In genomic region chr2:120766758-120767351, GRCh38 we compare ENCODE assay signal across 9 cellular contexts. TPM values are rescaled to one million over a fixed set of nuclear protein-coding genes. Genes with fewer than 3 reads are reported as not detected.
DNase-seq lines count a peak whose midpoint lies in the region; FAIRE-seq and TF ChIP-seq lines count a peak whose summit lies in the region.
"Had no signal": no experiment of that assay in that cellular context is flagged by ENCODE, and none has a peak within 500 bp of the region (broad histone marks: within the 10 kb centered on the region; RNA-seq: fewer than 3 reads in every experiment).

No MANE protein-coding gene starts in this region.

- TF ChIP-seq CTCF in Peyer's patch (IDR thresholded peaks at IDR 0.05) (no peak), esophagus muscularis mucosa (IDR thresholded peaks at IDR 0.05) (no peak), mesothelial cell of epicardium (IDR thresholded peaks at IDR 0.05; ENCODE audit: unreplicated experiment) (no peak), transverse colon (IDR thresholded peaks at IDR 0.05) (no peak), D721Med (IDR thresholded peaks at IDR 0.05; ENCODE audit: insufficient read depth, missing control alignments) (no peak)

- TF ChIP-seq EP300 in esophagus muscularis mucosa (IDR thresholded peaks at IDR 0.05): no peak
- TF ChIP-seq EP300 in transverse colon (IDR thresholded peaks at IDR 0.05; ENCODE audit: low read depth): no peak

- H3K4me1 ChIP-seq in Peyer's patch: peaks cover 0 to 15% (median 0%) of the 10 kb centered on the region in 4 donors
- peaks cover 16 to 63% (median 58%) of the 10 kb centered on the region in 4 donors for H3K4me1 ChIP-seq in esophagus muscularis mucosa
- H3K4me1 ChIP-seq in transverse colon: peaks cover 0 to 22% (median 13%) of the 10 kb centered on the region in 4 donors
- H3K4me1 ChIP-seq in small intestine (ENCODE audit: control insufficient read depth in 2 of 2, insufficient read depth in 1 of 2, low read depth in 1 of 2, low read length in 1 of 2): peaks cover 0 to 3% of the 10 kb centered on the region in 2 donors

- no peak for FAIRE-seq in GM12891 (lab: Jason Lieb, UNC)
- no peak for FAIRE-seq in D721Med (lab: Jason Lieb, UNC)
- FAIRE-seq in small intestine (lab: Jason Lieb, UNC): no peak

- 86% methylated on average over 9 of the region's 12 CpGs for WGBS in esophagus muscularis mucosa
- 33 to 80% methylated on average over 1 to 10 of the region's 12 CpGs for WGBS in transverse colon (ENCODE audit: low coverage in 1 of 2), 2 donors
- WGBS in small intestine, 3 donors: 82 to 86% (median 86%) methylated on average over 12 of the region's 12 CpGs

- no peaks in the 10 kb centered on the region for H3K36me3 Mint-ChIP-seq in mesothelial cell of epicardium
- H3K36me3 Mint-ChIP-seq: CD8-positive, alpha-beta memory T cell had no signal

- H3K27me3 ChIP-seq in Peyer's patch: no peaks in the 10 kb centered on the region
- no peaks in the 10 kb centered on the region for H3K27me3 ChIP-seq in esophagus muscularis mucosa
- no peaks in the 10 kb centered on the region for H3K27me3 ChIP-seq in transverse colon
- no peaks in the 10 kb centered on the region for H3K27me3 ChIP-seq in small intestine (ENCODE audit: control insufficient read depth in 2 of 2, insufficient read depth in 2 of 2, low read length in 2 of 2)

- H3K9me3 Mint-ChIP-seq in mesothelial cell of epicardium: no peaks in the 10 kb centered on the region
- H3K9me3 Mint-ChIP-seq: CD8-positive, alpha-beta memory T cell had no signal

- peak in 1 of 3 donors; percentile 33 for DNase-seq in Peyer's patch
- DNase-seq in esophagus muscularis mucosa (ENCODE audit: extremely low spot score): no peak
- DNase-seq in mesothelial cell of epicardium (ENCODE audit: low spot score in 2 of 2, unreplicated experiment in 2 of 2): no peak
- no peak for DNase-seq in transverse colon
- DNase-seq in GM12891 (ENCODE audit: insufficient read length, low spot score): no peak
- DNase-seq in D721Med (ENCODE audit: insufficient read length, low spot score): no peak
- DNase-seq in small intestine: no peak
- DNase-seq: activated CD4-positive, CD25-positive, alpha-beta regulatory T cell had no signal

- H3K27ac Mint-ChIP-seq in mesothelial cell of epicardium: peak overlapping the region; percentile 99

- H3K4me1 Mint-ChIP-seq in mesothelial cell of epicardium: peaks cover 88% of the 10 kb centered on the region
- H3K4me1 Mint-ChIP-seq: CD8-positive, alpha-beta memory T cell had no signal

- H3K36me3 ChIP-seq in Peyer's patch (no peaks in the 10 kb centered on the region), esophagus muscularis mucosa (no peaks in the 10 kb centered on the region), transverse colon (no peaks in the 10 kb centered on the region), small intestine (ENCODE audit: control insufficient read depth in 2 of 2, insufficient read depth in 2 of 2, low read length in 2 of 2) (no peaks in the 10 kb centered on the region)

- H3K9me3 ChIP-seq in Peyer's patch: no peaks in the 10 kb centered on the region
- H3K9me3 ChIP-seq in esophagus muscularis mucosa: no peaks in the 10 kb centered on the region
- H3K9me3 ChIP-seq in transverse colon: no peaks in the 10 kb centered on the region
- no peaks in the 10 kb centered on the region for H3K9me3 ChIP-seq in small intestine (ENCODE audit: control insufficient read depth, low read depth)

- H3K4me3 ChIP-seq in Peyer's patch (no peak overlapping the region), esophagus muscularis mucosa (no peak overlapping the region), transverse colon (no peak overlapping the region), small intestine (ENCODE audit: low read depth in 1 of 2, low read length in 2 of 2) (no peak overlapping the region)

- no peak for TF ChIP-seq POLR2A in Peyer's patch (IDR thresholded peaks at IDR 0.05)
- TF ChIP-seq POLR2A in esophagus muscularis mucosa (IDR thresholded peaks at IDR 0.05; ENCODE audit: low read depth): no peak
- TF ChIP-seq POLR2A in transverse colon (IDR thresholded peaks at IDR 0.05): no peak
- no peak for TF ChIP-seq POLR2A in GM12891 (IDR thresholded peaks at IDR 0.05; ENCODE audit: low read depth, low read length)

- H3K27ac ChIP-seq in Peyer's patch (peak overlapping the region; percentile 49 to 80 (median 69)), esophagus muscularis mucosa (replicated peaks in 1 of 4) (peak overlapping the region in 3 of 4 donors; percentile 61 to 78 (median 71)), transverse colon (peak overlapping the region; percentile 69 to 83 (median 83)), small intestine (ENCODE audit: low read depth in 1 of 2, low read length in 1 of 2) (peak overlapping the region in 1 of 2 donors; percentile 78)

- H3K4me3 Mint-ChIP-seq in mesothelial cell of epicardium: no peak overlapping the region
- H3K4me3 Mint-ChIP-seq: CD8-positive, alpha-beta memory T cell had no signal

- H3K27me3 Mint-ChIP-seq in mesothelial cell of epicardium (ENCODE audit: low read depth): no peaks in the 10 kb centered on the region

- in situ Hi-C loops in transverse colon (cut with MboI; ENCODE audit: low pct_ligation_motif_present in 1 of 4, low pct_unique_long_range_greater_than_20kb in 1 of 4, low sequenced_read_pairs in 3 of 4): no loop called here

- intact Hi-C loops in esophagus muscularis mucosa (cut with DNase I): no loop called here
- intact Hi-C loops in transverse colon (cut with DNase I; ENCODE audit: low total_unique reads): no loop called here

TF ChIP-seq in GM12891, 5 proteins besides CTCF, POLR2A, EP300 and RAD21:
- TF ChIP-seq SPI1 (IDR thresholded peaks at IDR 0.05; ENCODE audit: low read depth, low read length): no peak
- TF ChIP-seq POLR2AphosphoS5 (IDR thresholded peaks at IDR 0.05; ENCODE audit: low read depth, low read length): no peak
- TF ChIP-seq POU2F2 (IDR thresholded peaks at IDR 0.05; ENCODE audit: low read depth, low read length): no peak
- no peak for TF ChIP-seq TAF1 (IDR thresholded peaks at IDR 0.05; ENCODE audit: low read depth, low read length)
- TF ChIP-seq PAX5 (IDR thresholded peaks at IDR 0.05; ENCODE audit: insufficient read depth, low read length, severe bottlenecking): no peak

RNA-seq across cellular contexts. Expression of gene GLI2, which starts 31.2 kb away (rescaled TPM):
- total RNA-seq in Peyer's patch (1 to 10 TPM in 1 of 4 donors, under 1 TPM in 3; 0.18 to 5.8 (median 0.94) TPM), esophagus muscularis mucosa (10 to 100 TPM in 2 of 4 donors, 1 to 10 TPM in 2; 7.1 to 25.3 (median 11.8) TPM), mesothelial cell of epicardium (65.3 to 67.0 TPM (median 65.6 TPM) in 3 replicates), transverse colon (10 to 100 TPM in 1 of 4 donors, 1 to 10 TPM in 3; 1.1 to 15.1 (median 4.2) TPM)
- polyA plus RNA-seq in GM12891 (2012; ENCODE audit: low read depth, missing spikeins): not detected
- polyA plus RNA-seq in small intestine: 1 to 10 TPM in 1 of 3 donors, not detected in 2; 1.2 TPM
- total RNA-seq: CD8-positive, alpha-beta memory T cell had no signal
- polyA plus RNA-seq: CD8-positive, alpha-beta memory T cell had no signal
